ENCODE assay signal across 8 cellular contexts in genomic region chr6:111482959-111483735, GRCh38. TPM values are rescaled to one million over a fixed set of nuclear protein-coding genes. Genes with fewer than 3 reads are reported as not detected.
A peak's percentile ranks its signal among the peaks of the same experiment; 100 is the strongest.
DNase-seq lines count a peak whose midpoint lies in the region; ATAC-seq and TF ChIP-seq lines count a peak whose summit lies in the region.

Gene REV3L (minus strand): TSS chr6:111483218. CDS start chr6:111482888, 330 bp downstream.

- intact Hi-C loops in sciatic nerve (cut with DNase I): loop anchor here (10.0 kb wide), 1 partner anchor 92 kb away; no protein-coding TSS in a partner anchor

- TF ChIP-seq POLR2A in GM15510 (IDR thresholded peaks at IDR 0.05; ENCODE audit: borderline replicate concordance, extremely low read depth, insufficient read length): peak; percentile 86

- peak; percentile 59 for DNase-seq in NCI-H187 treated with DMSO at 0.1 percent for 48 hours (lab: John Stamatoyannopoulos, UW)
- peak; percentile 89 for DNase-seq in T1000 (lab: John Stamatoyannopoulos, UW)
- DNase-seq in astrocyte of the hippocampus (ENCODE audit: low read depth, low spot score): peak; percentile 94
- peak; percentile 53 to 96 (median 85) for DNase-seq in hypothalamus (lab: John Stamatoyannopoulos, UW)
- peak; percentile 92 for DNase-seq in sciatic nerve (ENCODE audit: low spot score)
- DNase-seq in NCI-H510A (lab: John Stamatoyannopoulos, UW): no peak

- ATAC-seq in HG02852 (IDR thresholded peaks at IDR 0.05; ENCODE audit: unreplicated experiment) (peak; percentile 32), sciatic nerve (peak; percentile 76)

RNA-seq across cellular contexts. Expression of gene REV3L, which starts in this region (rescaled TPM):
- total RNA-seq in sciatic nerve: 47.5 TPM
